29 cellular contexts compared by ENCODE assay signal in genomic region chr13:25701304-25701703, GRCh38.
"Had no signal": no experiment of that assay in that cellular context is flagged by ENCODE, and none has a peak within 500 bp of the region (broad histone marks: within the 10 kb centered on the region; RNA-seq: fewer than 3 reads in every experiment).

No MANE protein-coding gene starts in this region.

- H3K4me1 Mint-ChIP-seq: activated CD8-positive, alpha-beta memory T cell treated with anti-CD3 and anti-CD28 coated beads, Interleukin-2, amount 10 ng/mL, durations not matched to agents 7 days and 5 days; activated naive CD4-positive, alpha-beta T cell treated with anti-CD3 and anti-CD28 coated beads, Interleukin-2, amount 50 U/mL, for 24 hours; activated naive CD8-positive, alpha-beta T cell treated with anti-CD3 and anti-CD28 coated beads for 36 hours; activated naive CD8-positive, alpha-beta T cell treated with anti-CD3 and anti-CD28 coated beads, Interleukin-2, amount 50 U/mL, for 24 hours; brain had no signal

- H3K9me3 Mint-ChIP-seq: activated CD4-positive, alpha-beta memory T cell treated with anti-CD3 and anti-CD28 coated beads for 36 hours; activated naive CD4-positive, alpha-beta T cell treated with anti-CD3 and anti-CD28 coated beads for 36 hours; activated naive CD4-positive, alpha-beta T cell treated with anti-CD3 and anti-CD28 coated beads, Interleukin-2, amount 50 U/mL, for 24 hours; activated naive CD8-positive, alpha-beta T cell treated with anti-CD3 and anti-CD28 coated beads for 36 hours; activated naive CD8-positive, alpha-beta T cell treated with anti-CD3 and anti-CD28 coated beads, Interleukin-2, amount 50 U/mL, for 24 hours; activated T-helper 2 cell treated with anti-CD3 and anti-CD28 coated beads, Interferon-gamma antibody, Interleukin-2, Interleukin-4, amounts not matched to agents 10 μg/mL and 5 μg/mL and 100 μg/mL, durations not matched to agents 14 hours and 24 hours and 36 hours had no signal

- H3K27me3 Mint-ChIP-seq: activated CD4-positive, alpha-beta memory T cell treated with anti-CD3 and anti-CD28 coated beads for 36 hours; activated naive CD8-positive, alpha-beta T cell treated with anti-CD3 and anti-CD28 coated beads for 36 hours; activated naive CD8-positive, alpha-beta T cell treated with anti-CD3 and anti-CD28 coated beads, Interleukin-2, amount 50 U/mL, for 24 hours had no signal

- ATAC-seq: activated CD8-positive, alpha-beta memory T cell treated with anti-CD3 and anti-CD28 coated beads, Interleukin-2, amount 10 ng/mL, durations not matched to agents 7 days and 5 days; activated CD8-positive, alpha-beta T cell treated with anti-CD3 and anti-CD28 coated beads, Interleukin-2, amount 10 ng/mL, durations not matched to agents 7 days and 5 days; activated naive CD8-positive, alpha-beta T cell treated with anti-CD3 and anti-CD28 coated beads, Interleukin-2, amount 50 U/mL, for 24 hours; esophagus mucosa had no signal

- H3K27me3 ChIP-seq: adrenal gland, breast epithelium, cardiac muscle cell, colonic mucosa had no signal

- H3K4me3 Mint-ChIP-seq: activated CD4-positive, alpha-beta memory T cell treated with anti-CD3 and anti-CD28 coated beads for 36 hours; activated CD4-positive, alpha-beta T cell treated with anti-CD3 and anti-CD28 coated beads, Interleukin-2, amount 10 ng/mL, durations not matched to agents 24 days and 14 days; activated CD8-positive, alpha-beta memory T cell treated with anti-CD3 and anti-CD28 coated beads, Interleukin-2, amount 10 ng/mL, durations not matched to agents 7 days and 5 days; activated CD8-positive, alpha-beta T cell treated with anti-CD3 and anti-CD28 coated beads, Interleukin-2, amount 10 ng/mL, durations not matched to agents 7 days and 5 days; activated naive CD4-positive, alpha-beta T cell treated with anti-CD3 and anti-CD28 coated beads for 36 hours; activated naive CD4-positive, alpha-beta T cell treated with anti-CD3 and anti-CD28 coated beads, Interleukin-2, amount 50 U/mL, for 24 hours; activated naive CD8-positive, alpha-beta T cell treated with anti-CD3 and anti-CD28 coated beads for 36 hours; activated naive CD8-positive, alpha-beta T cell treated with anti-CD3 and anti-CD28 coated beads, Interleukin-2, amount 50 U/mL, for 24 hours; activated T-helper 1 cell treated with anti-CD3 and anti-CD28 coated beads, Interleukin-12 subunit alpha, Interleukin-12 subunit beta, Interleukin-2, Interleukin-4 antibody, amounts not matched to agents 30 ng/mL and 10 ng/mL and 1 ng/mL, durations not matched to agents 14 hours and 24 hours and 36 hours; brain had no signal

- H3K4me1 ChIP-seq: adrenal gland, breast epithelium, colonic mucosa had no signal

- H3K36me3 ChIP-seq: adrenal gland, breast epithelium, cardiac muscle cell, colonic mucosa had no signal

- H3K4me3 ChIP-seq: adrenal gland, breast epithelium, cardiac muscle cell, colonic mucosa had no signal

- DNase-seq: activated CD4-positive, alpha-beta memory T cell treated with anti-CD3 and anti-CD28 coated beads for 36 hours; activated CD4-positive, alpha-beta T cell treated with anti-CD3 and anti-CD28 coated beads, Interleukin-2, amount 10 ng/mL, durations not matched to agents 24 days and 14 days; activated CD8-positive, alpha-beta memory T cell treated with anti-CD3 and anti-CD28 coated beads, Interleukin-2, amount 10 ng/mL, durations not matched to agents 7 days and 5 days; activated CD8-positive, alpha-beta memory T cell treated with anti-CD3 and anti-CD28 coated beads, Interleukin-2, amount 50 U/mL, for 4 hours; activated CD8-positive, alpha-beta T cell treated with anti-CD3 and anti-CD28 coated beads, Interleukin-2, amount 10 ng/mL, durations not matched to agents 7 days and 5 days; activated effector memory CD4-positive, alpha-beta T cell treated with anti-CD3 and anti-CD28 coated beads, Interleukin-2, amount 50 U/mL, for 16 hours; activated naive CD4-positive, alpha-beta T cell treated with anti-CD3 and anti-CD28 coated beads for 36 hours; activated naive CD8-positive, alpha-beta T cell treated with anti-CD3 and anti-CD28 coated beads for 36 hours; activated naive CD8-positive, alpha-beta T cell treated with anti-CD3 and anti-CD28 coated beads, Interleukin-2, amount 50 U/mL, for 24 hours; activated T-cell treated with anti-CD3 and anti-CD28 coated beads, Interleukin-2, amount 50 U/mL, for 1 hour; activated T-cell treated with anti-CD3 and anti-CD28 coated beads, Interleukin-2, amount 50 U/mL, for 48 hours; adrenal gland; amygdala; aorta; central memory CD4-positive, alpha-beta T cell; cerebellar nuclear complex; colonic mucosa; effector CD8-positive, alpha-beta T cell; foreskin fibroblast; head of caudate nucleus; T-helper 2 cell had no signal

- H3K27ac ChIP-seq: adrenal gland, breast epithelium, cardiac muscle cell, colonic mucosa, epithelial cell of prostate had no signal

- H3K27ac Mint-ChIP-seq: activated CD4-positive, alpha-beta memory T cell treated with anti-CD3 and anti-CD28 coated beads for 36 hours; activated CD4-positive, alpha-beta T cell treated with anti-CD3 and anti-CD28 coated beads, Interleukin-2, amount 10 ng/mL, durations not matched to agents 24 days and 14 days; activated CD8-positive, alpha-beta memory T cell treated with anti-CD3 and anti-CD28 coated beads, Interleukin-2, amount 10 ng/mL, durations not matched to agents 7 days and 5 days; activated CD8-positive, alpha-beta T cell treated with anti-CD3 and anti-CD28 coated beads, Interleukin-2, amount 10 ng/mL, durations not matched to agents 7 days and 5 days; activated naive CD4-positive, alpha-beta T cell treated with anti-CD3 and anti-CD28 coated beads for 36 hours; activated naive CD4-positive, alpha-beta T cell treated with anti-CD3 and anti-CD28 coated beads, Interleukin-2, amount 50 U/mL, for 24 hours; activated naive CD8-positive, alpha-beta T cell treated with anti-CD3 and anti-CD28 coated beads for 36 hours; activated naive CD8-positive, alpha-beta T cell treated with anti-CD3 and anti-CD28 coated beads, Interleukin-2, amount 50 U/mL, for 24 hours; activated T-helper 1 cell treated with anti-CD3 and anti-CD28 coated beads, Interleukin-12 subunit alpha, Interleukin-12 subunit beta, Interleukin-2, Interleukin-4 antibody, amounts not matched to agents 30 ng/mL and 10 ng/mL and 1 ng/mL, durations not matched to agents 14 hours and 24 hours and 36 hours; activated T-helper 2 cell treated with anti-CD3 and anti-CD28 coated beads, Interferon-gamma antibody, Interleukin-2, Interleukin-4, amounts not matched to agents 10 μg/mL and 5 μg/mL and 100 μg/mL, durations not matched to agents 14 hours and 24 hours and 36 hours; brain had no signal

- H3K9me3 ChIP-seq: adrenal gland, breast epithelium, colonic mucosa had no signal

- H3K36me3 Mint-ChIP-seq: activated CD4-positive, alpha-beta memory T cell treated with anti-CD3 and anti-CD28 coated beads for 36 hours; activated CD8-positive, alpha-beta memory T cell treated with anti-CD3 and anti-CD28 coated beads, Interleukin-2, amount 10 ng/mL, durations not matched to agents 7 days and 5 days; activated naive CD4-positive, alpha-beta T cell treated with anti-CD3 and anti-CD28 coated beads, Interleukin-2, amount 50 U/mL, for 24 hours; activated naive CD8-positive, alpha-beta T cell treated with anti-CD3 and anti-CD28 coated beads for 36 hours had no signal
